In genomic region chr10:69662173-69662685, GRCh38 we compare ENCODE assay signal across 17 cellular contexts. TPM values are rescaled to one million over a fixed set of nuclear protein-coding genes. Genes with fewer than 3 reads are reported as not detected.
"Had no signal": no experiment of that assay in that cellular context is flagged by ENCODE, and none has a peak within 500 bp of the region (broad histone marks: within the 10 kb centered on the region; RNA-seq: fewer than 3 reads in every experiment).

No MANE protein-coding gene starts in this region.

- H3K36me3 ChIP-seq: gastrocnemius medialis, heart left ventricle had no signal

- H3K4me3 Mint-ChIP-seq: activated naive CD4-positive, alpha-beta T cell treated with anti-CD3 and anti-CD28 coated beads for 36 hours; activated naive CD8-positive, alpha-beta T cell treated with anti-CD3 and anti-CD28 coated beads, Interleukin-2, amount 50 U/mL, for 24 hours; immature natural killer cell; stimulated activated naive CD8-positive, alpha-beta T cell treated with anti-CD3 and anti-CD28 coated beads, Interleukin-15, amount 100 ng/mL, for 72 hours; T-helper 2 cell treated with Interferon-gamma antibody and Interleukin-4, amounts not matched to agents 5 μg/mL and 100 μg/mL, for 36 hours had no signal

- H3K27me3 ChIP-seq: testis had no signal

- H3K4me1 Mint-ChIP-seq: activated naive CD8-positive, alpha-beta T cell treated with anti-CD3 and anti-CD28 coated beads, Interleukin-2, amount 50 U/mL, for 24 hours; immature natural killer cell; stimulated activated naive CD8-positive, alpha-beta T cell treated with anti-CD3 and anti-CD28 coated beads, Interleukin-15, amount 100 ng/mL, for 72 hours had no signal

- H3K36me3 Mint-ChIP-seq: immature natural killer cell had no signal

- ATAC-seq: activated naive CD8-positive, alpha-beta T cell treated with anti-CD3 and anti-CD28 coated beads, Interleukin-2, amount 50 U/mL, for 24 hours; gastrocnemius medialis; heart left ventricle; stimulated activated naive CD8-positive, alpha-beta T cell treated with anti-CD3 and anti-CD28 coated beads, Interleukin-15, amount 100 ng/mL, for 72 hours had no signal

- H3K27ac ChIP-seq: epithelial cell of prostate, gastrocnemius medialis, heart left ventricle, parathyroid adenoma, testis had no signal

- H3K9me3 Mint-ChIP-seq: activated naive CD4-positive, alpha-beta T cell treated with anti-CD3 and anti-CD28 coated beads for 36 hours; activated naive CD8-positive, alpha-beta T cell treated with anti-CD3 and anti-CD28 coated beads, Interleukin-2, amount 50 U/mL, for 24 hours; activated T-helper 2 cell treated with anti-CD3 and anti-CD28 coated beads, Interferon-gamma antibody, Interleukin-2, Interleukin-4, amounts not matched to agents 10 μg/mL and 5 μg/mL and 100 μg/mL, durations not matched to agents 14 hours and 24 hours and 36 hours; immature natural killer cell; stimulated activated naive CD8-positive, alpha-beta T cell treated with anti-CD3 and anti-CD28 coated beads, Interleukin-15, amount 100 ng/mL, for 72 hours; T-helper 2 cell treated with Interferon-gamma antibody and Interleukin-4, amounts not matched to agents 5 μg/mL and 100 μg/mL, for 36 hours had no signal

- H3K9me3 ChIP-seq: gastrocnemius medialis, heart left ventricle, testis had no signal

- H3K4me1 ChIP-seq: gastrocnemius medialis, parathyroid adenoma, testis had no signal

- H3K4me3 ChIP-seq: gastrocnemius medialis, heart left ventricle, lung, testis had no signal

- DNase-seq: activated CD4-positive, alpha-beta T cell treated with anti-CD3 and anti-CD28 coated beads, Interleukin-2, amount 50 U/mL, for 4 hours; activated CD4-positive, CD25-positive, alpha-beta regulatory T cell treated with anti-CD3 and anti-CD28 coated beads, Interleukin-2, amount 50 U/mL, for 72 hours; activated naive CD4-positive, alpha-beta T cell treated with anti-CD3 and anti-CD28 coated beads for 36 hours; activated naive CD8-positive, alpha-beta T cell treated with anti-CD3 and anti-CD28 coated beads, Interleukin-2, amount 50 U/mL, for 24 hours; aorta; dermis blood vessel endothelial cell; gastrocnemius medialis; heart left ventricle; immature natural killer cell; stimulated activated CD4-positive, alpha-beta T cell treated with anti-CD3 and anti-CD28 coated beads, Interleukin-1b, Interleukin-23, amount 100 ng/mL, for 48 hours; stimulated activated naive CD8-positive, alpha-beta T cell treated with anti-CD3 and anti-CD28 coated beads, Interleukin-15, amount 100 ng/mL, for 72 hours; testis had no signal

- H3K27ac Mint-ChIP-seq: activated naive CD4-positive, alpha-beta T cell treated with anti-CD3 and anti-CD28 coated beads for 36 hours; activated naive CD8-positive, alpha-beta T cell treated with anti-CD3 and anti-CD28 coated beads, Interleukin-2, amount 50 U/mL, for 24 hours; activated T-helper 2 cell treated with anti-CD3 and anti-CD28 coated beads, Interferon-gamma antibody, Interleukin-2, Interleukin-4, amounts not matched to agents 10 μg/mL and 5 μg/mL and 100 μg/mL, durations not matched to agents 14 hours and 24 hours and 36 hours; immature natural killer cell; T-helper 2 cell treated with Interferon-gamma antibody and Interleukin-4, amounts not matched to agents 5 μg/mL and 100 μg/mL, for 36 hours had no signal

RNA-seq across cellular contexts. Expression of gene FAM241B, which starts 32.2 kb away (rescaled TPM):
- total RNA-seq: dermis blood vessel endothelial cell had no signal
